In genomic region chr16:14371778-14372431, GRCh38 we compare ENCODE assay signal across 2 cellular contexts.
TF ChIP-seq lines count a peak whose summit lies in the region.

No MANE protein-coding gene starts in this region.

TF ChIP-seq in IMR-90, 13 proteins besides CTCF, POLR2A, EP300 and RAD21:
- TF ChIP-seq ELK1 (IDR thresholded peaks at IDR 0.05; ENCODE audit: borderline replicate concordance, low read depth, low read length) (no peak), RCOR1 (IDR thresholded peaks at IDR 0.05; ENCODE audit: insufficient replicate concordance, low read length) (no peak), MAZ (IDR thresholded peaks at IDR 0.05; ENCODE audit: borderline replicate concordance, low read depth, low read length) (no peak), NFE2L2 (IDR thresholded peaks at IDR 0.05; ENCODE audit: low read depth, low read length) (no peak), CEBPB (IDR thresholded peaks at IDR 0.05; ENCODE audit: low read depth, low read length) (no peak), MAFK (IDR thresholded peaks at IDR 0.05; ENCODE audit: low read depth, low read length) (no peak), BHLHE40 (IDR thresholded peaks at IDR 0.05; ENCODE audit: low read depth, low read length) (no peak), RFX5 (IDR thresholded peaks at IDR 0.05; ENCODE audit: low read depth, low read length) (no peak), MXI1 (IDR thresholded peaks at IDR 0.05; ENCODE audit: borderline replicate concordance, low read depth, low read length) (no peak), FOS (IDR thresholded peaks at IDR 0.05; ENCODE audit: low read depth, low read length) (no peak), USF2 (IDR thresholded peaks at IDR 0.05; ENCODE audit: low read depth, low read length) (no peak), SMC3 (IDR thresholded peaks at IDR 0.05; ENCODE audit: low read depth, low read length) (no peak)
TF ChIP-seq in IMR-90: peak in this region for 0.

TF ChIP-seq in GM12878, 131 proteins besides CTCF, POLR2A, EP300 and RAD21:
- peak; percentile 69 for TF ChIP-seq PKNOX1 (IDR thresholded peaks at IDR 0.05)
- peak; percentile 38 for TF ChIP-seq PBX3 (IDR thresholded peaks at IDR 0.05; ENCODE audit: insufficient replicate concordance, low read depth, low read length)
- TF ChIP-seq HCFC1 (IDR thresholded peaks at IDR 0.05; ENCODE audit: low read length) = no peak
TF ChIP-seq in GM12878: peak in this region for 2.
